In the genomic region with DNA sequence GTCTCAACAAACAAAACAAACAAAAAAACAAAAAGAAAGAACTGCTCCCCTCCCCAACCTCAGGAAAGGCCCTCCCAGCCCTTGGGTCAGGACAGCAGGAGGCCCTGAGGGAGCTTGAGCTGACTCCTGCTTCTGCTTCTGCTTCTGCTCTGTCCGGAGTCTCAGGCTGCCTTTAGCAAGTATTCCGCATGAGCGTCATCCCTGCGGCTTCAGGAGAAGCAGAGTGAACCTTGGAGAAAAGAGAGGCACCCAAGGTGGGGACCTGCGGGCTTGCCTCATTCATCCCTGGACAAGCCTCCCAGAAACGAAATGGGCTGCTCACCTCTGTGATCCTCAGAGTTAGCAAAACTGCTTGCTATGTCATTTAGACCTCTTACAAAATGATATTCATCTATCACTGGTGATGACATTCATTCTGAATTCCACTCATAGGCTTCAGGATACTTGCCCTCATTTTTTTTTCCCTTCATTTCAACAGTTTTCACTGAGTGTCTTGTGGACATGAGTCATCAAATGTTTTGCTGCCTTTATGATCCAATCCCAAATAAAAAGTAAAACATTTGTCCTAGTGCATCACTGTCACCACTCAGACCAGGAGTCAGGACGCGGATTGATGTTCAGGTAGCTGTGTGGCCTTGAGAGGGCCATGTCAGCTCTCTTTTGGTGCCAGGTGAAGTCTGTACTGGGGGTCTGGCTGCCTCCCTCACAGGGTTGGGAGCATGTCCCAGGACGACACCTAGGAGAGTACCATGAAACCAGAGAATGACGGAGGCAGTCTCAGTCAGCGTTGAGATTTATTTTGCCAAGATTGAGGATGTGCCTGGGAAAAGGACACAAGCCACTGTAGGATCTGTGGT, we compare ENCODE assay signal across 1 cellular context.
TF ChIP-seq lines count a peak whose summit lies in the region.

No MANE protein-coding gene starts in this region.

TF ChIP-seq in K562, 482 proteins besides CTCF, POLR2A, EP300 and RAD21 (continued from another document):
- TF ChIP-seq, protein P1, sequence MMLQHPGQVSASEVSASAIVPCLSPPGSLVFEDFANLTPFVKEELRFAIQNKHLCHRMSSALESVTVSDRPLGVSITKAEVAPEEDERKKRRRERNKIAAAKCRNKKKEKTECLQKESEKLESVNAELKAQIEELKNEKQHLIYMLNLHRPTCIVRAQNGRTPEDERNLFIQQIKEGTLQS (IDR thresholded peaks at IDR 0.05), result peak; percentile 48
- TF ChIP-seq, protein P1 (CRISPR knock-in tag; conservative IDR thresholded peaks at IDR 0.05), result no peak
